8 cellular contexts compared by ENCODE assay signal in genomic region chr3:158918008-158918407, GRCh38.
DNase-seq lines count a peak whose midpoint lies in the region; TF ChIP-seq lines count a peak whose summit lies in the region.

No MANE protein-coding gene starts in this region.

- no peaks in the 10 kb centered on the region for H3K27me3 ChIP-seq in sigmoid colon

- TF ChIP-seq POLR2A in sigmoid colon (IDR thresholded peaks at IDR 0.05): no peak

- DNase-seq in AG09309 (ENCODE audit: low read depth): peak; percentile 79
- peak; percentile 52 for DNase-seq in HEK293T (ENCODE audit: extremely low spot score)
- DNase-seq in LoVo (ENCODE audit: low spot score): peak; percentile 37
- DNase-seq in SW 1271 (lab: John Stamatoyannopoulos, UW): peak; percentile 10 to 33
- peak; percentile 30 for DNase-seq in fibroblast of the conjunctiva (ENCODE audit: low read depth)
- peak; percentile 97 for DNase-seq in renal cortical epithelial cell (ENCODE audit: low read depth)
- DNase-seq in sigmoid colon: no peak

- POLR2A ChIA-PET in HEK293T (lab: Yijun Ruan, JAX): no interaction called here

- no peaks in the 10 kb centered on the region for H3K36me3 ChIP-seq in sigmoid colon

- intact Hi-C loops in sigmoid colon (cut with DNase I): loop anchor here (10.0 kb wide), 1 partner anchor 337 kb away; no protein-coding TSS in a partner anchor

- CTCF ChIA-PET in HEK293T (lab: Yijun Ruan, JAX): interaction anchor here (1.1 kb wide), 2 partner anchors 335 to 342 kb away, joined by 4 read pairs; no protein-coding TSS in a partner anchor

- H3K9me3 ChIP-seq in sigmoid colon: no peaks in the 10 kb centered on the region

- no peak for TF ChIP-seq EP300 in sigmoid colon (IDR thresholded peaks at IDR 0.05)

- no peaks in the 10 kb centered on the region for H3K4me1 ChIP-seq in sigmoid colon

- H3K4me3 ChIP-seq in AG09309 (ENCODE audit: control insufficient read depth, low read depth, low read length): no peak overlapping the region
- H3K4me3 ChIP-seq in sigmoid colon: no peak overlapping the region

- H3K27ac ChIP-seq in sigmoid colon: no peak overlapping the region

- 20 to 23% methylated on average over 3 of the region's 3 CpGs for WGBS in sigmoid colon, 2 donors

- peak; percentile 85 for TF ChIP-seq CTCF in AG09309 (IDR thresholded peaks at IDR 0.05; ENCODE audit: control insufficient read depth, insufficient read depth, low read depth, low read length, missing control alignments)
- TF ChIP-seq CTCF in GM12872 (IDR thresholded peaks at IDR 0.05; ENCODE audit: insufficient read depth, low read depth, low read length): peak; percentile 83
- TF ChIP-seq CTCF in sigmoid colon (IDR thresholded peaks at IDR 0.05): no peak

TF ChIP-seq in HEK293T, 16 proteins besides CTCF, POLR2A, EP300 and RAD21:
- TF ChIP-seq, protein P1, sequence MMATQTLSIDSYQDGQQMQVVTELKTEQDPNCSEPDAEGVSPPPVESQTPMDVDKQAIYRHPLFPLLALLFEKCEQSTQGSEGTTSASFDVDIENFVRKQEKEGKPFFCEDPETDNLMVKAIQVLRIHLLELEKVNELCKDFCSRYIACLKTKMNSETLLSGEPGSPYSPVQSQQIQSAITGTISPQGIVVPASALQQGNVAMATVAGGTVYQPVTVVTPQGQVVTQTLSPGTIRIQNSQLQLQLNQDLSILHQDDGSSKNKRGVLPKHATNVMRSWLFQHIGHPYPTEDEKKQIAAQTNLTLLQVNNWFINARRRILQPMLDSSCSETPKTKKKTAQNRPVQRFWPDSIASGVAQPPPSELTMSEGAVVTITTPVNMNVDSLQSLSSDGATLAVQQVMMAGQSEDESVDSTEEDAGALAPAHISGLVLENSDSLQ (IDR thresholded peaks at IDR 0.05): no peak
- TF ChIP-seq ARNT (IDR thresholded peaks at IDR 0.05) (no peak), SUZ12 (IDR thresholded peaks at IDR 0.05) (no peak), FOXM1 (IDR thresholded peaks at IDR 0.05; ENCODE audit: borderline replicate concordance) (no peak), NFRKB (IDR thresholded peaks at IDR 0.05) (no peak), LEF1 (IDR thresholded peaks at IDR 0.05; ENCODE audit: borderline replicate concordance) (no peak), SP1 (IDR thresholded peaks at IDR 0.05) (no peak), FOXA1 (IDR thresholded peaks at IDR 0.05) (no peak), L3MBTL2 (conservative IDR thresholded peaks at IDR 0.05) (no peak), TARDBP (IDR thresholded peaks at IDR 0.05) (no peak), ELF4 (IDR thresholded peaks at IDR 0.05) (no peak), ZNF384 (IDR thresholded peaks at IDR 0.05) (no peak), BHLHE40 (IDR thresholded peaks at IDR 0.05; ENCODE audit: borderline replicate concordance) (no peak), FOXK2 (IDR thresholded peaks at IDR 0.05) (no peak), CTBP1 (IDR thresholded peaks at IDR 0.05; ENCODE audit: borderline replicate concordance) (no peak), HDGF (IDR thresholded peaks at IDR 0.05; ENCODE audit: borderline replicate concordance) (no peak)

Comparison
In these comparisons a context has a peak if more than half of its experiments do, and no peak if none do; other contexts are left out.
1. CTCF ChIP-seq: peak in AG09309 (single experiment) and GM12872 (single experiment); none in sigmoid colon (0 of 4).